Comparison of ENCODE assay signal across 18 cellular contexts in genomic region chr11:119934866-119935265, GRCh38.
DNase-seq lines count a peak whose midpoint lies in the region; ATAC-seq and TF ChIP-seq lines count a peak whose summit lies in the region.
"Had no signal": no experiment of that assay in that cellular context is flagged by ENCODE, and none has a peak within 500 bp of the region (broad histone marks: within the 10 kb centered on the region; RNA-seq: fewer than 3 reads in every experiment).

No MANE protein-coding gene starts in this region.

- H3K36me3 ChIP-seq in SK-N-SH (replicated peaks in 1 of 2; ENCODE audit: control insufficient read depth in 1 of 2, insufficient read depth in 2 of 2, low read length in 1 of 2) (no peaks in the 10 kb centered on the region), neuronal stem cell (replicated peaks in 1 of 2; ENCODE audit: control insufficient read depth in 2 of 2, insufficient read depth in 2 of 2, low read length in 2 of 2) (no peaks in the 10 kb centered on the region), left lung (no peaks in the 10 kb centered on the region)
- H3K36me3 ChIP-seq: BLaER1 had no signal

- no peaks in the 10 kb centered on the region for H3K9me3 Mint-ChIP-seq in activated naive CD4-positive, alpha-beta T cell treated with anti-CD3 and anti-CD28 coated beads for 36 hours
- H3K9me3 Mint-ChIP-seq: CD4-positive, alpha-beta memory T cell had no signal

- DNase-seq in SK-N-SH (peak; percentile 43), neuronal stem cell (ENCODE audit: low spot score) (no peak), left lung (no peak)
- DNase-seq in activated naive CD4-positive, alpha-beta T cell (lab: John Stamatoyannopoulos, UW) = no peak
- DNase-seq in activated naive CD4-positive, alpha-beta T cell treated with anti-CD3 and anti-CD28 coated beads for 36 hours = no peak
- DNase-seq: Calu3; CD4-positive, alpha-beta memory T cell; DMS79 treated with DMSO at 0.1 percent for 48 hours; GF-D8; GOT3; H9 had no signal

- H3K4me3 ChIP-seq in SK-N-SH (ENCODE audit: low read depth in 2 of 2, low read length in 1 of 2) (no peak overlapping the region), neuronal stem cell (ENCODE audit: low read length in 2 of 2) (no peak overlapping the region), left lung (no peak overlapping the region)
- H3K4me3 ChIP-seq: A549, BLaER1 had no signal

- WGBS in SK-N-SH (ENCODE audit: low lambda C conversion rate) = 50% methylated on average over 5 of the region's 5 CpGs
- no CpG with 5 or more reads among the region's 5 CpGs for WGBS in neuronal stem cell (ENCODE audit: extremely low coverage in 2 of 2, insufficient read length in 2 of 2, insufficient replicate concordance in 1 of 2), 2 donors

- H3K9ac ChIP-seq in SK-N-SH (no peak overlapping the region), neuronal stem cell (ENCODE audit: low read depth, low read length, poor library complexity) (no peak overlapping the region)
- H3K9ac ChIP-seq: BLaER1 had no signal

- H3K9me3 ChIP-seq in SK-N-SH (no peaks in the 10 kb centered on the region), neuronal stem cell (replicated peaks in 1 of 2; ENCODE audit: control insufficient read depth in 2 of 2, insufficient read depth in 1 of 2, low read depth in 1 of 2, low read length in 2 of 2) (no peaks in the 10 kb centered on the region), left lung (no peaks in the 10 kb centered on the region)
- H3K9me3 ChIP-seq: A549, BLaER1 had no signal

- H3K4me2 ChIP-seq in SK-N-SH (no peak overlapping the region), neuronal stem cell (ENCODE audit: insufficient read depth, low read length, poor library complexity, severe bottlenecking) (no peak overlapping the region)
- H3K4me2 ChIP-seq: A549, BLaER1 had no signal

- no peak overlapping the region for H2BK120ac ChIP-seq in neuronal stem cell (ENCODE audit: low read depth, low read length)

- H4K8ac ChIP-seq in neuronal stem cell (ENCODE audit: low read depth, low read length) = no peak overlapping the region

- no peaks in the 10 kb centered on the region for H3F3A ChIP-seq in SK-N-SH (replicated peaks; ENCODE audit: insufficient read depth)

- H3K4me1 ChIP-seq in SK-N-SH (ENCODE audit: control insufficient read depth in 1 of 2, insufficient read depth in 2 of 2, low read depth in 1 of 2, low read length in 1 of 2) = peaks cover 0 to 29% of the 10 kb centered on the region in 2 experiments; a peak in 2 of 4 replicates
- H3K4me1 ChIP-seq in neuronal stem cell (ENCODE audit: control insufficient read depth in 2 of 2, insufficient read depth in 1 of 2, low read depth in 1 of 2, low read length in 2 of 2) = peaks cover 0 to 2% of the 10 kb centered on the region in 2 donors
- no peaks in the 10 kb centered on the region for H3K4me1 ChIP-seq in left lung
- H3K4me1 ChIP-seq: A549 had no signal

- no peaks in the 10 kb centered on the region for H3K27me3 ChIP-seq in SK-N-SH (ENCODE audit: insufficient read depth)
- peaks cover 0 to 4% (median 0%) of the 10 kb centered on the region in 3 experiments for H3K27me3 ChIP-seq in neuronal stem cell (ENCODE audit: control insufficient read depth in 3 of 3, insufficient read depth in 3 of 3, low read depth in 1 of 3, low read length in 3 of 3)
- H3K27me3 ChIP-seq in left lung = peaks cover 0 to 43% of the 10 kb centered on the region in 2 donors
- H3K27me3 ChIP-seq: BLaER1 had no signal

- no peaks in the 10 kb centered on the region for H3K36me3 Mint-ChIP-seq in activated naive CD4-positive, alpha-beta T cell treated with anti-CD3 and anti-CD28 coated beads for 36 hours (ENCODE audit: low read depth)
- H3K36me3 Mint-ChIP-seq: CD14-positive monocyte; CD4-positive, alpha-beta memory T cell had no signal

- TF ChIP-seq RAD21 in SK-N-SH (IDR thresholded peaks at IDR 0.05; ENCODE audit: low read length) = no peak

- no peak overlapping the region for H4K91ac ChIP-seq in neuronal stem cell (ENCODE audit: low read depth, low read length, poor library complexity)

- no peak overlapping the region for H2BK5ac ChIP-seq in neuronal stem cell (ENCODE audit: low read length)

- H3K27me3 Mint-ChIP-seq in activated naive CD4-positive, alpha-beta T cell treated with anti-CD3 and anti-CD28 coated beads for 36 hours (ENCODE audit: low read depth) = peaks cover 14% of the 10 kb centered on the region

- TF ChIP-seq CTCF in SK-N-SH (IDR thresholded peaks at IDR 0.05) (no peak), left lung (IDR thresholded peaks at IDR 0.05) (no peak)

- H3K4me1 Mint-ChIP-seq in activated naive CD4-positive, alpha-beta T cell treated with anti-CD3 and anti-CD28 coated beads for 36 hours (ENCODE audit: low read depth) = no peaks in the 10 kb centered on the region
- H3K4me1 Mint-ChIP-seq: CD4-positive, alpha-beta memory T cell had no signal

- ATAC-seq in SK-N-SH treated with all-trans-retinoic acid at 6 μM for 48 hours (no peak), left lung (no peak)
- ATAC-seq: A549, HepG2 had no signal

- H3K79me2 ChIP-seq in SK-N-SH (ENCODE audit: insufficient read depth) = no peaks in the 10 kb centered on the region

- peak overlapping the region; percentile 22 for H3K14ac ChIP-seq in neuronal stem cell (ENCODE audit: low read length)

- H3K27ac ChIP-seq in SK-N-SH (ENCODE audit: low read depth in 2 of 2, low read length in 1 of 2) (peak overlapping the region in 1 of 2 experiments; percentile 81; a peak in 2 of 4 replicates), neuronal stem cell (replicated peaks; ENCODE audit: low read length) (no peak overlapping the region), temporal lobe (ENCODE audit: low read depth, low read length) (peak overlapping the region; percentile 47), left lung (no peak overlapping the region)
- H3K27ac ChIP-seq: 22Rv1, A549, BLaER1 had no signal

- H4K20me1 ChIP-seq in SK-N-SH (ENCODE audit: insufficient read depth) = no peaks in the 10 kb centered on the region
- H4K20me1 ChIP-seq: BLaER1 had no signal

- TF ChIP-seq EP300 in SK-N-SH (IDR thresholded peaks at IDR 0.05; ENCODE audit: borderline replicate concordance in 1 of 2, low read depth in 1 of 2, low read length in 1 of 2) = no peak

- H3K4me3 Mint-ChIP-seq in activated naive CD4-positive, alpha-beta T cell treated with anti-CD3 and anti-CD28 coated beads for 36 hours = no peak overlapping the region
- H3K4me3 Mint-ChIP-seq: CD14-positive monocyte; CD4-positive, alpha-beta memory T cell; H9 had no signal

- no peak overlapping the region for H2BK12ac ChIP-seq in neuronal stem cell (ENCODE audit: low read length)

- H3K9me2 ChIP-seq in SK-N-SH = no peaks in the 10 kb centered on the region

- CTCF ChIA-PET in SK-N-SH (lab: Yijun Ruan, JAX) = interaction anchor here (1.1 to 2.0 kb wide), 5 partner anchors 51 to 173 kb away, joined by 3 to 6 read pairs (median 3); no protein-coding TSS in a partner anchor
- CTCF ChIA-PET in activated naive CD4-positive, alpha-beta T cell treated with anti-CD3 and anti-CD28 coated beads for 36 hours (lab: Charles Lee) = no interaction called here

- H2AFZ ChIP-seq in SK-N-SH (ENCODE audit: low read depth) (no peak overlapping the region), neuronal stem cell (ENCODE audit: low read length) (no peak overlapping the region)

- H3K23ac ChIP-seq in neuronal stem cell (ENCODE audit: low read depth, low read length, poor library complexity) = no peak overlapping the region

- POLR2A ChIA-PET in SK-N-SH (lab: Yijun Ruan, JAX) = interaction anchor here (1.2 kb wide), 1 partner anchor 43 kb away, joined by 5 read pairs; no protein-coding TSS in a partner anchor

- no peak overlapping the region for H3K27ac Mint-ChIP-seq in activated naive CD4-positive, alpha-beta T cell treated with anti-CD3 and anti-CD28 coated beads for 36 hours
- H3K27ac Mint-ChIP-seq: CD14-positive monocyte; CD4-positive, alpha-beta memory T cell; H9 had no signal

- no peak overlapping the region for H3K4ac ChIP-seq in neuronal stem cell (ENCODE audit: low read length)

- H2AK5ac ChIP-seq in neuronal stem cell (ENCODE audit: low read depth, low read length) = no peak overlapping the region

- intact Hi-C loops in left lung (cut with DNase I) = no loop called here
- intact Hi-C loops in activated naive CD4-positive, alpha-beta T cell treated with anti-CD3 and anti-CD28 coated beads for 36 hours (cut with micrococcal nuclease) = no loop called here

- no peak overlapping the region for H3K18ac ChIP-seq in neuronal stem cell (ENCODE audit: low read length)

- H3K79me1 ChIP-seq in neuronal stem cell (ENCODE audit: low read depth, low read length) = no peaks in the 10 kb centered on the region

- no peak overlapping the region for H2BK15ac ChIP-seq in neuronal stem cell (ENCODE audit: low read length)

TF ChIP-seq in SK-N-SH, 30 proteins besides CTCF, POLR2A, EP300 and RAD21 (continues in another document):
- TF ChIP-seq RFX5 (IDR thresholded peaks at IDR 0.05; ENCODE audit: low read length) (no peak), GABPA (IDR thresholded peaks at IDR 0.05; ENCODE audit: low read depth) (no peak), TEAD4 (IDR thresholded peaks at IDR 0.05; ENCODE audit: borderline replicate concordance, insufficient read depth) (no peak), FOXM1 (IDR thresholded peaks at IDR 0.05; ENCODE audit: low read depth) (no peak), EZH2phosphoT487 (IDR thresholded peaks at IDR 0.05; ENCODE audit: borderline replicate concordance, low read depth) (no peak), RCOR1 (IDR thresholded peaks at IDR 0.05; ENCODE audit: low read length) (no peak), MAX (IDR thresholded peaks at IDR 0.05; ENCODE audit: low read depth) (no peak), FOSL2 (IDR thresholded peaks at IDR 0.05; ENCODE audit: borderline replicate concordance, low read depth) (no peak)

TF ChIP-seq in SK-N-SH treated with all-trans-retinoic acid at 6 μM for 48 hours, 23 proteins besides CTCF, POLR2A, EP300 and RAD21 (continues in another document):
- TF ChIP-seq ZNF565 (CRISPR knock-in tag; conservative IDR thresholded peaks at IDR 0.05; ENCODE audit: low read depth) (no peak), BACH2 (CRISPR knock-in tag; IDR thresholded peaks at IDR 0.05; ENCODE audit: borderline replicate concordance) (no peak), SNAI2 (CRISPR knock-in tag; IDR thresholded peaks at IDR 0.05) (no peak), ZC3H10 (CRISPR knock-in tag; IDR thresholded peaks at IDR 0.05) (no peak), ZNF70 (CRISPR knock-in tag; IDR thresholded peaks at IDR 0.05) (no peak), ESRRG (CRISPR knock-in tag; IDR thresholded peaks at IDR 0.05) (no peak)
